Comparison of ENCODE assay signal across 8 cellular contexts in genomic region chr18:74342416-74343043, GRCh38.
DNase-seq lines count a peak whose midpoint lies in the region; ATAC-seq lines count a peak whose summit lies in the region.

No MANE protein-coding gene starts in this region.

- H3K27ac ChIP-seq in epithelial cell of prostate: no peak overlapping the region

- ATAC-seq in HG02973 (IDR thresholded peaks at IDR 0.05; ENCODE audit: unreplicated experiment): no peak
- ATAC-seq in GM18873 (IDR thresholded peaks at IDR 0.05; ENCODE audit: low FRiP score, unreplicated experiment): no peak

- DNase-seq in NCI-H524 (lab: John Stamatoyannopoulos, UW) (peak; percentile 14 to 34), NCI-H524 treated with DMSO at 0.1 percent for 48 hours (lab: John Stamatoyannopoulos, UW) (no peak), KG1 (lab: John Stamatoyannopoulos, UW) (peak; percentile 20), SHP77 (lab: John Stamatoyannopoulos, UW) (peak; percentile 36 to 38), epithelial cell of prostate (ENCODE audit: low read depth, low spot score) (peak; percentile 8), non-pigmented ciliary epithelial cell (ENCODE audit: low read depth) (peak; percentile 41)
